In genomic region chr17:75437404-75437803, GRCh38 we compare ENCODE assay signal across 1 cellular context.
TF ChIP-seq lines count a peak whose summit lies in the region.

No MANE protein-coding gene starts in this region.

TF ChIP-seq in HepG2, 621 proteins besides CTCF, POLR2A, EP300 and RAD21 (continued from another document):
- 0 out of 2 replicates have a peak, but pooled peaks have one; percentile 24 for TF ChIP-seq RCOR2 (CRISPR knock-in tag; IDR thresholded peaks at IDR 0.05)
- TF ChIP-seq ZMYM3 (CRISPR knock-in tag; IDR thresholded peaks at IDR 0.05): peak; percentile 73; the same call in 1 of the 2 replicates
- TF ChIP-seq GFI1 (CRISPR knock-in tag; IDR thresholded peaks at IDR 0.05; ENCODE audit: borderline replicate concordance): peak; percentile 27; the same call in 1 of the 2 replicates
- peak; percentile 65 for TF ChIP-seq ZNF770 (CRISPR knock-in tag; IDR thresholded peaks at IDR 0.05)
- TF ChIP-seq KDM1A (CRISPR knock-in tag; IDR thresholded peaks at IDR 0.05): peak; percentile 67; the same call in 1 of the 2 replicates
- TF ChIP-seq ZNF460 (CRISPR knock-in tag; IDR thresholded peaks at IDR 0.05; ENCODE audit: borderline replicate concordance): peak; percentile 97
- peak; percentile 75 for TF ChIP-seq TEAD3 (CRISPR knock-in tag; optimal IDR thresholded peaks at IDR 0.05; ENCODE audit: borderline replicate concordance)
- TF ChIP-seq ZNF263 (CRISPR knock-in tag; IDR thresholded peaks at IDR 0.05): peak; percentile 85
- peak; percentile 19; the same call in 1 of the 2 replicates for TF ChIP-seq SAP130 (CRISPR knock-in tag; IDR thresholded peaks at IDR 0.05; ENCODE audit: low read depth)
- peak; percentile 91 for TF ChIP-seq ZNF441 (CRISPR knock-in tag; IDR thresholded peaks at IDR 0.05; ENCODE audit: borderline replicate concordance)
